Comparison of ENCODE assay signal across 8 cellular contexts in the genomic region with DNA sequence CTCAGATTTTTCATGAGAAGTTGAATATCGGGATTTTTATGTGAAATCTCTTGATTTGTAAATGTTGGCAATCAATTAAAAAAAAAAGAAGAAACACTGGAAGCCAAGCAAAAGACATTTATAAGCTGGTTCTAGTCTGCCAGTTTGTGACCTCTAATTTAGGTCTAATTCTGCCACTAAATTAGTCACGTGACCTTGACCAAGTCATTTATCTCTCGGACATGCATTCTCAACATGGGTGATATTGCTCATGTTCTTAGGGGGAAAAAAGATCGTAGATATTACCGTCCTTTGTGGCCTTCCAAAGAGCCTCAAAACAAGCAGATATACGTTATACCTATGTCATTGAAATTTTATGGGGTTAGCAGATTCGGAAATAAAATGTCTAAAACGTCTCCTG. TPM values are rescaled to one million over a fixed set of nuclear protein-coding genes. Genes with fewer than 3 reads are reported as not detected.
A peak's percentile ranks its signal among the peaks of the same experiment; 100 is the strongest.
DNase-seq lines count a peak whose midpoint lies in the region; ATAC-seq and TF ChIP-seq lines count a peak whose summit lies in the region.

No MANE protein-coding gene starts in this region.

- H4K91ac ChIP-seq in H9 (ENCODE audit: insufficient read length, low read depth, low read length), result no peak overlapping the region

- no peak overlapping the region for H3K27ac Mint-ChIP-seq in H9
- H3K27ac Mint-ChIP-seq in T-helper 17 cell, result peak overlapping the region; percentile 69

- no peaks in the 10 kb centered on the region for H3K36me3 ChIP-seq in skeletal muscle satellite cell (ENCODE audit: insufficient read depth, low read length)

- peak overlapping the region; percentile 93 to 99 for H3K4me3 Mint-ChIP-seq in H9
- peak overlapping the region; percentile 99 for H3K4me3 Mint-ChIP-seq in T-helper 17 cell

- H3K27ac ChIP-seq in H9 (ENCODE audit: insufficient read length, low read depth, low read length) (no peak overlapping the region), foreskin keratinocyte (peak overlapping the region; percentile 75)

- H3K27me3 ChIP-seq in H9 (ENCODE audit: insufficient read depth, low read length) (peaks cover 3% of the 10 kb centered on the region; the same call in 1 of the 2 replicates), foreskin keratinocyte (no peaks in the 10 kb centered on the region), skeletal muscle satellite cell (ENCODE audit: control insufficient read depth, insufficient read depth, low read length) (no peaks in the 10 kb centered on the region)

- H3K4me1 Mint-ChIP-seq in H9 (peaks cover 7 to 14% of the 10 kb centered on the region in 2 experiments), T-helper 17 cell (peaks cover 18% of the 10 kb centered on the region)

- no peak overlapping the region for H2BK12ac ChIP-seq in H9 (ENCODE audit: insufficient read length, low read depth, low read length)

- no peak overlapping the region for H2BK120ac ChIP-seq in H9 (ENCODE audit: low read depth, low read length, poor library complexity, severe bottlenecking)

- peaks cover 20 to 27% of the 10 kb centered on the region in 2 experiments for H3K9me3 Mint-ChIP-seq in H9

- peaks cover 2% of the 10 kb centered on the region; the same call in 1 of the 2 replicates for H3K79me2 ChIP-seq in H9 (ENCODE audit: insufficient read depth, low read length)

- H3K36me3 Mint-ChIP-seq in H9 (ENCODE audit: insufficient read depth in 1 of 3, low read depth in 3 of 3), result peaks cover 5 to 17% (median 11%) of the 10 kb centered on the region in 3 experiments
- peaks cover 4% of the 10 kb centered on the region for H3K36me3 Mint-ChIP-seq in T-helper 17 cell (ENCODE audit: low read depth)

- ATAC-seq in T-helper 17 cell, result no peak
- ATAC-seq in foreskin keratinocyte, result no peak
- ATAC-seq in HG02870 (IDR thresholded peaks at IDR 0.05; ENCODE audit: unreplicated experiment), result no peak
- ATAC-seq in HG03280 (IDR thresholded peaks at IDR 0.05; ENCODE audit: unreplicated experiment), result no peak

- H3K23ac ChIP-seq in H9 (ENCODE audit: insufficient read length, low read depth, low read length), result no peak overlapping the region

- no peak for TF ChIP-seq CTCF in H9 (conservative IDR thresholded peaks at IDR 0.05)
- no peak for TF ChIP-seq CTCF in foreskin keratinocyte (conservative IDR thresholded peaks at IDR 0.05)

- no peak overlapping the region for H3K18ac ChIP-seq in H9 (ENCODE audit: insufficient read length, low read depth, low read length)

- WGBS in H9 (ENCODE audit: extremely low coverage, insufficient read length, low lambda C conversion rate), result no CpG with 5 or more reads among the region's 8 CpGs

- H4K8ac ChIP-seq in H9 (replicated peaks; ENCODE audit: insufficient read length, low read depth, low read length), result no peak overlapping the region

- DNase-seq in H9, result no peak
- DNase-seq in T-helper 17 cell, result no peak
- no peak for DNase-seq in foreskin keratinocyte
- DNase-seq in stimulated activated CD4-positive, alpha-beta T cell treated with anti-CD3 and anti-CD28 coated beads, Interleukin-2, amount 100 ng/mL, for 24 hours, result no peak
- DNase-seq in DMS 273 treated with DMSO at 0.1 percent for 48 hours (lab: John Stamatoyannopoulos, UW), result no peak

- no peak overlapping the region for H2AK5ac ChIP-seq in H9 (ENCODE audit: insufficient read length, low read length)

- H3K23me2 ChIP-seq in H9 (ENCODE audit: insufficient read length, low read depth, low read length, poor library complexity, severe bottlenecking), result peaks cover 9% of the 10 kb centered on the region

- no peak overlapping the region for H3T11ph ChIP-seq in H9 (ENCODE audit: low read length)

- no peaks in the 10 kb centered on the region for H4K20me1 ChIP-seq in H9 (ENCODE audit: control insufficient read depth, insufficient read depth, insufficient read length)

- no peak overlapping the region for H4K5ac ChIP-seq in H9 (ENCODE audit: insufficient read length, low read depth, low read length)

- H3K4me3 ChIP-seq in skeletal muscle satellite cell (ENCODE audit: low read length), result peak overlapping the region; percentile 85

- H3K79me1 ChIP-seq in H9 (ENCODE audit: insufficient read depth, low read depth, low read length, poor library complexity, severe bottlenecking), result no peaks in the 10 kb centered on the region

- H3K4ac ChIP-seq in H9 (ENCODE audit: low read depth, low read length), result no peak overlapping the region

- no peaks in the 10 kb centered on the region for H3K4me1 ChIP-seq in H9 (ENCODE audit: insufficient read depth, low read length)
- H3K4me1 ChIP-seq in foreskin keratinocyte, result peaks cover 5% of the 10 kb centered on the region
- H3K4me1 ChIP-seq in skeletal muscle satellite cell (ENCODE audit: control insufficient read depth, insufficient read depth, low read length), result peaks cover 14% of the 10 kb centered on the region

- H3K9me3 ChIP-seq in H9 (ENCODE audit: control insufficient read depth, low read depth, low read length) (no peaks in the 10 kb centered on the region), T-helper 17 cell (ENCODE audit: control insufficient read depth, low read length, poor library complexity, severe bottlenecking) (no peaks in the 10 kb centered on the region), skeletal muscle satellite cell (replicated peaks; ENCODE audit: low read length) (no peaks in the 10 kb centered on the region)

- H2BK20ac ChIP-seq in H9 (ENCODE audit: low read depth, low read length, poor library complexity, severe bottlenecking), result no peak overlapping the region

- H2AFZ ChIP-seq in H9 (ENCODE audit: low read length), result no peak overlapping the region

- no peak overlapping the region for H3K56ac ChIP-seq in H9 (ENCODE audit: insufficient read length, low read depth, low read length)

- no peak overlapping the region for H3K14ac ChIP-seq in H9 (ENCODE audit: insufficient read depth, low read length)

- H3K4me2 ChIP-seq in H9 (ENCODE audit: insufficient read depth, insufficient read length, low read length) (peak overlapping the region; percentile 66), skeletal muscle satellite cell (ENCODE audit: low read length) (peak overlapping the region; percentile 88)

- no peak overlapping the region for H3K9ac ChIP-seq in H9 (ENCODE audit: extremely low read depth, insufficient read length, low read length)
- peak overlapping the region; percentile 90 for H3K9ac ChIP-seq in skeletal muscle satellite cell (ENCODE audit: low read depth, low read length)

- H2BK15ac ChIP-seq in H9 (ENCODE audit: low read depth, low read length), result no peak overlapping the region

- no peak overlapping the region for H2BK5ac ChIP-seq in H9 (ENCODE audit: insufficient read length, low read length)

- H3K27me3 Mint-ChIP-seq in H9 (ENCODE audit: low read depth), result peaks cover 25% of the 10 kb centered on the region
- H3K27me3 Mint-ChIP-seq in T-helper 17 cell, result peaks cover 10% of the 10 kb centered on the region

RNA-seq across cellular contexts. Expression of a gene that starts 52.9 kb away (rescaled TPM):
- total RNA-seq in H9 (2021) (4.8 and 5.4 TPM in 2 replicates), T-helper 17 cell (1 to 10 TPM; 2.4 to 2.8 TPM), foreskin keratinocyte (5.8 and 6.0 TPM in 2 replicates)
- 1.4 and 1.9 TPM in 2 replicates for polyA plus RNA-seq in foreskin keratinocyte
- 11.7 and 13.3 TPM in 2 replicates for total RNA-seq in skeletal muscle satellite cell (2012; rRNA removed)
